In genomic region chr19:17473041-17473440, GRCh38 we compare ENCODE assay signal across 9 cellular contexts. TPM values are rescaled to one million over a fixed set of nuclear protein-coding genes. Genes with fewer than 3 reads are reported as not detected.
DNase-seq lines count a peak whose midpoint lies in the region; TF ChIP-seq lines count a peak whose summit lies in the region.
"Had no signal": no experiment of that assay in that cellular context is flagged by ENCODE, and none has a peak within 500 bp of the region (broad histone marks: within the 10 kb centered on the region; RNA-seq: fewer than 3 reads in every experiment).

No MANE protein-coding gene starts in this region.

- H3K4me1 Mint-ChIP-seq in MCF 10A (ENCODE audit: insufficient read depth, unreplicated experiment) = peaks cover 37% of the 10 kb centered on the region

- H3K4me1 ChIP-seq in Loucy (ENCODE audit: insufficient read depth, low read length, poor library complexity, severe bottlenecking) = peaks cover 20% of the 10 kb centered on the region

- intact Hi-C loops in MCF 10A (cut with micrococcal nuclease) = no loop called here

- no peaks in the 10 kb centered on the region for H3K9me3 ChIP-seq in Loucy (ENCODE audit: insufficient read depth, low read depth, low read length)
- H3K9me3 ChIP-seq: ovary, SJSA1 had no signal

- TF ChIP-seq CTCF in AG04449 (IDR thresholded peaks at IDR 0.05; ENCODE audit: insufficient read depth, low read length, missing control alignments) (no peak), Loucy (conservative IDR thresholded peaks at IDR 0.05; ENCODE audit: low read length) (no peak), MCF 10A (IDR thresholded peaks at IDR 0.05; ENCODE audit: unreplicated experiment) (no peak)

- H3K4me3 ChIP-seq in AG04449 (ENCODE audit: low read depth, low read length) = no peak overlapping the region
- no peak overlapping the region for H3K4me3 ChIP-seq in Loucy (ENCODE audit: low read length, poor library complexity, severe bottlenecking)
- H3K4me3 ChIP-seq: ovary, SJSA1 had no signal

- no peak overlapping the region for H3K9ac ChIP-seq in Loucy (ENCODE audit: low read depth, low read length, poor library complexity, severe bottlenecking)

- H3K9me3 Mint-ChIP-seq in MCF 10A (ENCODE audit: unreplicated experiment) = no peaks in the 10 kb centered on the region

- H3F3A ChIP-seq in Loucy (ENCODE audit: low read depth) = no peaks in the 10 kb centered on the region; the same call in 1 of the 2 replicates

- no peaks in the 10 kb centered on the region for H3K9me2 ChIP-seq in Loucy (replicated peaks; ENCODE audit: low read depth, low read length)

- H3K79me2 ChIP-seq in Loucy (ENCODE audit: insufficient read depth, low read length) = peaks cover 3% of the 10 kb centered on the region; the same call in 1 of the 2 replicates

- no TSS peak for BruUV-seq in MCF 10A (replicated peaks; lab: Mats Ljungman, UMichigan)

- peak overlapping the region; percentile 31 for H3K4me2 ChIP-seq in Loucy (ENCODE audit: low read depth, low read length, poor library complexity, severe bottlenecking)

- H3K4me3 Mint-ChIP-seq in MCF 10A (ENCODE audit: unreplicated experiment) = peak overlapping the region; percentile 43

- no peak overlapping the region for H2AFZ ChIP-seq in Loucy (ENCODE audit: low read length)

- no peaks in the 10 kb centered on the region for H4K20me1 ChIP-seq in Loucy (ENCODE audit: insufficient read depth, low read length, poor library complexity, severe bottlenecking)

- H3K36me3 ChIP-seq in Loucy (ENCODE audit: insufficient read depth, low read length) = no peaks in the 10 kb centered on the region
- H3K36me3 ChIP-seq: ovary, SJSA1 had no signal

- H3K27me3 ChIP-seq in Loucy (ENCODE audit: insufficient read depth, low read length, poor library complexity, severe bottlenecking) = no peaks in the 10 kb centered on the region
- H3K27me3 ChIP-seq: ovary, SJSA1 had no signal

- no peaks in the 10 kb centered on the region for H3K27me3 Mint-ChIP-seq in MCF 10A (ENCODE audit: insufficient read depth, unreplicated experiment)

- DNase-seq in AG04449 (ENCODE audit: low read depth, low spot score) = peak; percentile 63
- DNase-seq in MCF 10A (ENCODE audit: unreplicated experiment) = peak; percentile 63
- DNase-seq in NCI-H146 treated with DMSO at 0.1 percent for 48 hours (lab: John Stamatoyannopoulos, UW; ENCODE audit: unreplicated experiment) = no peak
- no peak for DNase-seq in KG1 (lab: John Stamatoyannopoulos, UW)
- DNase-seq in stimulated activated CD4-positive, alpha-beta T cell treated with anti-CD3 and anti-CD28 coated beads, Interleukin-12 subunit alpha, Interleukin-12 subunit beta, amount 100 ng/mL, for 4 hours = no peak
- DNase-seq: ovary had no signal

- no peaks in the 10 kb centered on the region for H3K36me3 Mint-ChIP-seq in MCF 10A (ENCODE audit: insufficient read depth, unreplicated experiment)

- POLR2A ChIA-PET in AG04449 (lab: Yijun Ruan, JAX) (no interaction called here), MCF 10A (lab: Yijun Ruan, JAX) (interaction anchor here (1.3 kb wide), 1 partner anchor 38 kb away, joined by 3 read pairs; the partner anchor contains the start of gene PGLS)

- CTCF ChIA-PET in AG04449 (lab: Yijun Ruan, JAX) = interaction anchor here (0.7 to 3.1 kb wide), 2 partner anchors 24 to 87 kb away, joined by 3 to 15 read pairs; no protein-coding TSS in a partner anchor
- CTCF ChIA-PET in MCF 10A (lab: Yijun Ruan, JAX) = interaction anchor here (0.6 to 3.6 kb wide), 7 partner anchors 10 to 1319 kb away, joined by 3 to 19 read pairs (median 3); no protein-coding TSS in a partner anchor

- no peak overlapping the region for H3K27ac Mint-ChIP-seq in MCF 10A (ENCODE audit: low read depth, unreplicated experiment)

RNA-seq across cellular contexts. Expression of gene SLC27A1, which starts 2.7 kb away (rescaled TPM):
- 3.4 and 5.0 TPM in 2 replicates for total RNA-seq in MCF 10A (2022)

RNA-seq across cellular contexts. Expression of gene NXNL1, which starts 12.3 kb away (rescaled TPM):
- total RNA-seq in MCF 10A (2022) = not detected in 2 replicates
- total RNA-seq: ovary, SJSA1, urinary bladder had no signal

RNA-seq across cellular contexts. Expression of gene TMEM221, which starts 24.6 kb away (rescaled TPM):
- total RNA-seq in MCF 10A (2022) = not detected in 2 replicates
- total RNA-seq: SJSA1 had no signal

RNA-seq across cellular contexts. Expression of gene PGLS, which starts 38.4 kb away (rescaled TPM):
- total RNA-seq in MCF 10A (2022) = 115 and 143 TPM in 2 replicates

RNA-seq across cellular contexts. Expression of gene MVB12A, which starts 53.2 kb away (rescaled TPM):
- 47.7 and 51.1 TPM in 2 replicates for total RNA-seq in MCF 10A (2022)

Comparison
In these comparisons a context has a peak if more than half of its experiments do, and no peak if none do; other contexts are left out.
1. DNase-seq: peak in AG04449 (single experiment) and MCF 10A (single experiment); none in NCI-H146 treated with DMSO at 0.1 percent for 48 hours (single experiment), KG1 (single experiment) and stimulated activated CD4-positive, alpha-beta T cell treated with anti-CD3 and anti-CD28 coated beads, Interleukin-12 subunit alpha, Interleukin-12 subunit beta, amount 100 ng/mL, for 4 hours (single experiment).